In the genomic region with DNA sequence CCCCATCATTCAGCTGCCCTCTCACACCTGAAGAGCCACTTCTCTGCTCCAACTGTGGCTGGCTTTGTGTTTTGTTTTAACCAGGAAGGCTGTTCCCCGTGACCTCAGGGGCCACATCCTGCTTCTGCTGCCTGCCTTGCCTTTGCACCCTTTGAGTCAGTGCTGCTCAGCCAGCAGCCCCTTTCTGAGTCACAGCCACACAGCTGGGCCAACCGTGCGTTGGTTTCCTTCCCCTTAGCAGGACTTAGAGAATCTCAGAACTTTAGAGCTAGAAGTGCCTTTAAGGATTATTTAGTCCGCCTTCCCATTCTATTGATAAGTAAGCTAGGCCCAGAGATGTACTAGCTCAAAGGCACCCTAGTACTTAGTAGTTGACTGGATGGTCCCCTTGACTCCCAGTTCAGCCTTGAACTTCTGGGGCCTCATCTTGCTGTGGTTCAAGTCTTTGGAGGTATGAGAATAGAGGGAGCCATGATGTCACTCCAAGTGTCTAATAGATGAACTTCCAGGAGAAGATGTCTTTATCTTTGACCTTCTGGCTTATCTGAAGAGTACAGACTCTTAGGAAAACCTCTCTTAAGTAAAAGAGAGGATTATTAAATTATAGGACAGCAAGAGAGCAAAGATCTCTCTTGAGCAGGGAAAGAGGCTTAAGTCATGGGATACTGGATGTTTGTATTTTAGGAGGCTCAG, we compare ENCODE assay signal across 8 cellular contexts. TPM values are rescaled to one million over a fixed set of nuclear protein-coding genes. Genes with fewer than 3 reads are reported as not detected.
DNase-seq lines count a peak whose midpoint lies in the region; ATAC-seq and TF ChIP-seq lines count a peak whose summit lies in the region.

No MANE protein-coding gene starts in this region.

- intact Hi-C loops in left colon (cut with DNase I, micrococcal nuclease): no loop called here

- DNase-seq in T-cell (peak; percentile 71 to 90 (median 87)), left colon (peak; percentile 54 to 63), endothelial cell (ENCODE audit: low spot score) (no peak), iPS-NIHi7 (ENCODE audit: extremely low spot score) (no peak)
- DNase-seq in activated naive CD8-positive, alpha-beta T cell treated with anti-CD3 and anti-CD28 coated beads, Interleukin-2, amount 50 U/mL, for 16 hours (ENCODE audit: low read depth, low spot score): peak; percentile 75
- peak; percentile 78 for DNase-seq in stimulated activated CD8-positive, alpha-beta memory T cell treated with anti-CD3 and anti-CD28 coated beads, Interleukin-4, amount 100 ng/mL, for 24 hours (ENCODE audit: low read depth)

- H3K4me1 Mint-ChIP-seq in T-cell (peaks cover 93 to 97% (median 95%) of the 10 kb centered on the region in 3 donors), endothelial cell (ENCODE audit: unreplicated experiment) (peaks cover 19% of the 10 kb centered on the region)

- peak; percentile 42 for TF ChIP-seq POLR2A in GM18951 (IDR thresholded peaks at IDR 0.05; ENCODE audit: extremely low read depth, insufficient read depth, insufficient read length)

- no peak for TF ChIP-seq CTCF in endothelial cell (IDR thresholded peaks at IDR 0.05; ENCODE audit: unreplicated experiment)

- in situ Hi-C loops in GM18951 (cut with MboI; ENCODE audit: low sequenced_read_pairs, unreplicated experiment): no loop called here

- H3K9me3 Mint-ChIP-seq in T-cell (no peaks in the 10 kb centered on the region), endothelial cell (ENCODE audit: unreplicated experiment) (no peaks in the 10 kb centered on the region)

- peak; percentile 92 for ATAC-seq in HG03103 (IDR thresholded peaks at IDR 0.05; ENCODE audit: low read depth, unreplicated experiment)
- ATAC-seq in T-cell (replicated peaks in 1 of 4): peak; percentile 73 to 91 (median 90)
- peak; percentile 53 for ATAC-seq in left colon

- POLR2A ChIA-PET in T-cell (lab: Charles Lee): interaction anchor here (0.5 to 3.3 kb wide), 9 partner anchors 8 to 807 kb away, joined by 3 to 15 read pairs (median 6); a partner anchor contains a TSS

- H3K27me3 Mint-ChIP-seq in T-cell: no peaks in the 10 kb centered on the region
- peaks cover 3% of the 10 kb centered on the region for H3K27me3 Mint-ChIP-seq in endothelial cell (ENCODE audit: unreplicated experiment)

- peak overlapping the region; percentile 90 to 92 (median 91) for H3K4me3 Mint-ChIP-seq in T-cell
- no peak overlapping the region for H3K4me3 Mint-ChIP-seq in endothelial cell (ENCODE audit: unreplicated experiment)

- H3K36me3 Mint-ChIP-seq in T-cell (peaks cover 76% of the 10 kb centered on the region), endothelial cell (ENCODE audit: low read depth, unreplicated experiment) (peaks cover 5% of the 10 kb centered on the region)

- CTCF ChIA-PET in T-cell (lab: Charles Lee): interaction anchor here (0.5 to 1.3 kb wide), 4 partner anchors 9 to 158 kb away, joined by 3 to 6 read pairs (median 3); no protein-coding TSS in a partner anchor

- H3K27ac Mint-ChIP-seq in T-cell: peak overlapping the region; percentile 100
- no peak overlapping the region for H3K27ac Mint-ChIP-seq in endothelial cell (ENCODE audit: unreplicated experiment)

RNA-seq across cellular contexts. Expression of a gene that starts 8.0 kb away (rescaled TPM):
- 100 to 1,000 TPM; 151 to 515 (median 166) TPM for total RNA-seq in T-cell
- 1 to 10 TPM; 5.7 to 6.4 TPM for total RNA-seq in left colon
- total RNA-seq in endothelial cell (ENCODE audit: unreplicated experiment): 0.77 TPM

Comparison
In these comparisons a context has a peak if more than half of its experiments do, and no peak if none do; other contexts are left out.
1. DNase-seq: peak in T-cell (34 of 34), activated naive CD8-positive, alpha-beta T cell treated with anti-CD3 and anti-CD28 coated beads, Interleukin-2, amount 50 U/mL, for 16 hours (single experiment), left colon (2 of 2) and stimulated activated CD8-positive, alpha-beta memory T cell treated with anti-CD3 and anti-CD28 coated beads, Interleukin-4, amount 100 ng/mL, for 24 hours (single experiment); none in endothelial cell (single experiment) and iPS-NIHi7 (single experiment).
2. RNA of a gene that starts 8.0 kb away (total RNA-seq): 151 to 515 TPM in T-cell; 5.7 to 6.4 TPM in left colon and 0.77 TPM in endothelial cell (single experiment); every median in the first group is over 10 times any median in the second.
3. Peak in every context shown above with its lines, with median percentiles within 50 percentile points of each other: ATAC-seq.